13 cellular contexts compared by ENCODE assay signal in the genomic region with DNA sequence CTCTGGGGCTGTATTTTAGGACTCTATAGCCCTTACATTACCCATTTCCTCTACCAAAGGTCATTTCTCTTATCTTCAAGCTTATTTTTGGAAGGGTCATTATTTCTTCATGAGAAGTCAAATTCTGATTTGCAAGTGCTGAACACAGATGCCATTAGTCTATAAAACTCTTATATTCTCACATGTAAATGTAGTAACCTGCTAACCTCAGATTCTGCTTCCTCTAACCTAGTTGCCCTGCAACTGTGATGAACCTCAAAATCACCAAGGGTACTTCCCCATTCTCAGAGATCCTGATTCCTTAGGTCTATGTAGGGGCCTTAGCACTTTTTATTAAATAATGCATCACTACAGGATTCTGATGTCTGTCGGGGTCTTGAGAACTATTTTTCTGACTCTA. TPM values are rescaled to one million over a fixed set of nuclear protein-coding genes. Genes with fewer than 3 reads are reported as not detected.
A peak's percentile ranks its signal among the peaks of the same experiment; 100 is the strongest.
DNase-seq lines count a peak whose midpoint lies in the region; ATAC-seq and TF ChIP-seq lines count a peak whose summit lies in the region.
"Had no signal": no experiment of that assay in that cellular context is flagged by ENCODE, and none has a peak within 500 bp of the region (broad histone marks: within the 10 kb centered on the region; RNA-seq: fewer than 3 reads in every experiment).

No MANE protein-coding gene starts in this region.

- H3K27me3 ChIP-seq in transverse colon: no peaks in the 10 kb centered on the region
- H3K27me3 ChIP-seq: ascending aorta had no signal

- TF ChIP-seq POLR2A in transverse colon (IDR thresholded peaks at IDR 0.05): no peak

- no peaks in the 10 kb centered on the region for H3K27me3 Mint-ChIP-seq in activated T-cell treated with anti-CD3 and anti-CD28 coated beads, Interleukin-2, amount 50 U/mL, for 4 hours (ENCODE audit: low read depth)

- no peaks in the 10 kb centered on the region for H3K9me3 Mint-ChIP-seq in activated T-cell treated with anti-CD3 and anti-CD28 coated beads, Interleukin-2, amount 50 U/mL, for 4 hours

- peaks cover 9 to 71% (median 47%) of the 10 kb centered on the region in 4 donors for H3K4me1 ChIP-seq in transverse colon

- H3K36me3 ChIP-seq in transverse colon: no peaks in the 10 kb centered on the region
- H3K36me3 ChIP-seq: ascending aorta had no signal

- TF ChIP-seq CTCF in transverse colon (IDR thresholded peaks at IDR 0.05): no peak

- peaks cover 75% of the 10 kb centered on the region for H3K4me1 Mint-ChIP-seq in activated T-cell treated with anti-CD3 and anti-CD28 coated beads, Interleukin-2, amount 50 U/mL, for 4 hours (ENCODE audit: low read depth)

- H3K9me3 ChIP-seq in transverse colon: no peaks in the 10 kb centered on the region
- H3K9me3 ChIP-seq: A549, ascending aorta had no signal

- WGBS in transverse colon (ENCODE audit: low coverage in 1 of 2), 2 donors: 40 to 68% methylated on average over 1 of the region's 1 CpG

- no peaks in the 10 kb centered on the region for H3K36me3 Mint-ChIP-seq in activated T-cell treated with anti-CD3 and anti-CD28 coated beads, Interleukin-2, amount 50 U/mL, for 4 hours (ENCODE audit: insufficient read depth)

- no peak for TF ChIP-seq EP300 in transverse colon (IDR thresholded peaks at IDR 0.05; ENCODE audit: low read depth)

- no peak for ATAC-seq in activated T-cell treated with anti-CD3 and anti-CD28 coated beads, Interleukin-2, amount 50 U/mL, for 4 hours
- ATAC-seq in HG02938 (IDR thresholded peaks at IDR 0.05; ENCODE audit: unreplicated experiment): peak; percentile 49
- ATAC-seq in Right ventricle myocardium inferior: no peak
- ATAC-seq: A549 had no signal

- H3K4me3 Mint-ChIP-seq in activated T-cell treated with anti-CD3 and anti-CD28 coated beads, Interleukin-2, amount 50 U/mL, for 4 hours: peak overlapping the region; percentile 3

- in situ Hi-C loops in transverse colon (cut with MboI; ENCODE audit: low pct_ligation_motif_present in 1 of 4, low pct_unique_long_range_greater_than_20kb in 1 of 4, low sequenced_read_pairs in 3 of 4): no loop called here

- intact Hi-C loops in transverse colon (cut with DNase I; ENCODE audit: low total_unique reads): loop anchor here (10.0 kb wide), 2 partner anchors 162 to 298 kb away; no protein-coding TSS in a partner anchor
- intact Hi-C loops in Right ventricle myocardium inferior (cut with DNase I): no loop called here

- no peak for DNase-seq in activated T-cell treated with anti-CD3 and anti-CD28 coated beads, Interleukin-2, amount 50 U/mL, for 4 hours
- DNase-seq in activated T-cell treated with anti-CD3 and anti-CD28 coated beads, Interleukin-2, amount 50 U/mL, for 1 hour: no peak
- DNase-seq in OCI-M1 (lab: John Stamatoyannopoulos, UW) (peak; percentile 68), transverse colon (no peak), NCI-H2107 treated with DMSO at 0.1 percent for 48 hours (lab: John Stamatoyannopoulos, UW; ENCODE audit: unreplicated experiment) (no peak), Right ventricle myocardium inferior (ENCODE audit: missing footprints) (no peak)
- no peak for DNase-seq in stimulated activated naive CD4-positive, alpha-beta T cell (lab: John Stamatoyannopoulos, UW)
- DNase-seq: mesendoderm, NCI-H226 had no signal

- H3K27ac ChIP-seq in transverse colon: peak overlapping the region; percentile 20 to 97 (median 32)
- H3K27ac ChIP-seq: A549, ascending aorta had no signal

- H3K4me3 ChIP-seq in transverse colon: no peak overlapping the region
- H3K4me3 ChIP-seq: A549, ascending aorta, skin epidermis had no signal

RNA-seq across cellular contexts. Expression of gene FAS, which starts 6.3 kb away (rescaled TPM):
- total RNA-seq in activated T-cell treated with anti-CD3 and anti-CD28 coated beads, Interleukin-2, amount 50 U/mL, for 4 hours: 10 to 100 TPM; 23.0 to 31.9 (median 30.1) TPM
- total RNA-seq in transverse colon (10 to 100 TPM in 3 of 4 donors, 1 to 10 TPM in 1; 9.0 to 58.5 (median 53.6) TPM), Right ventricle myocardium inferior (4.7 TPM)

RNA-seq across cellular contexts. Expression of gene ACTA2, which starts 44.4 kb away (rescaled TPM):
- 1 to 10 TPM; 2.6 to 4.1 (median 2.6) TPM for total RNA-seq in activated T-cell treated with anti-CD3 and anti-CD28 coated beads, Interleukin-2, amount 50 U/mL, for 4 hours
- total RNA-seq in transverse colon: 1,000 to 10,000 TPM in 1 of 4 donors, 100 to 1,000 TPM in 3; 403 to 1,827 (median 457) TPM
- total RNA-seq in Right ventricle myocardium inferior: 75.2 TPM

Comparison
In these comparisons a context has a peak if more than half of its experiments do, and no peak if none do; other contexts are left out.
1. RNA of gene ACTA2, which starts 44.4 kb away (total RNA-seq): 403 to 1,827 TPM in transverse colon and 75.2 TPM in Right ventricle myocardium inferior (single experiment); 2.6 to 4.1 TPM in activated T-cell treated with anti-CD3 and anti-CD28 coated beads, Interleukin-2, amount 50 U/mL, for 4 hours; every median in the first group is over 10 times any median in the second.